ENCODE assay signal across 1 cellular context in the genomic region with DNA sequence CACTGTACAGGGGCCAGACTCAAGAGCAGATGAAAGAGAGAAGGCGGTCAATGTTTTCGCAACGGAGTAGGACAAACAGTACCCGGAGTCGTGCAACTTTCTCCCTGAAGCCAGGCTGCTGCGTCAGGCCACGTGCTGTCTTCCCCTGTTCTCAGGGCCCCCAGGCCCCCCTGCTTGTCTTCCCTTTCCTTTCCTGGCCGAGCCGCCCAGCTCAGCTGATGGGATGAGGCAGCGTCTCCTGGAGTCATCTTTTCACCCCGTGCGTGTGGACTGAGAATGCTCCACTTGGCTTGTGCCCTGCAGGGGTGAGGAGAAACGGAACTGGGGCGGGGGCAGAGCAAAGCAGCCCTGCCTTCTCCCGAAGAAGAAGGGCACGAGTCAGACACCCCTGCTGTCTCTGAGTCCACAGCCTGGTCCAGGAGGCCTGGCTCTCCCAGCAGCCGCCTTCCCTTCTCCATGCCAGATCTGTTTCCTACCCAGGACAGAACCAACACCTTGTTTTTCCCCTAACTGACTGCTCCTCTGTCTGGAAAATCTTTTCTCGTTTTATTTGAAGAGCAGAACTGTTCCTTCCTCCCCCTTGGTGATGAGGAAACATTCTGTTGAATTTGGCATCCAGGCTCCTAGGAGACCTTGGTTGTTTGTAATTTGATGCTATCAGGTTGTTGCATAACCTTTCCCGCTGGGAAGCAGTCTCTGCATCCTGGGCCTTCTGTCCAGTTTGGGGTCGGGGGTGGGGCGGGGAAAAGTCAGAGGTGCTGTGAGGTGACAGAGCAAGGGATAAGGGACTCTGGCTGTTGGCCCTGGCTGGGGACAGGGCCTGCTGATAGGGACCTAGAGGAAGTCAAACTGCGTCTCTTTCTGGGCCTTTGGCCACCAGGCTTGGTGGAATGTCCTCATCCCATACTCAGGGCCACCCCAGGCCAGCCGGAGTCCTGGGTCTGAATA.
TF ChIP-seq lines count a peak whose summit lies in the region.

No MANE protein-coding gene starts in this region.

TF ChIP-seq in HepG2, 621 proteins besides CTCF, POLR2A, EP300 and RAD21 (continued from another document and continues in another):
- TF ChIP-seq, protein P1, sequence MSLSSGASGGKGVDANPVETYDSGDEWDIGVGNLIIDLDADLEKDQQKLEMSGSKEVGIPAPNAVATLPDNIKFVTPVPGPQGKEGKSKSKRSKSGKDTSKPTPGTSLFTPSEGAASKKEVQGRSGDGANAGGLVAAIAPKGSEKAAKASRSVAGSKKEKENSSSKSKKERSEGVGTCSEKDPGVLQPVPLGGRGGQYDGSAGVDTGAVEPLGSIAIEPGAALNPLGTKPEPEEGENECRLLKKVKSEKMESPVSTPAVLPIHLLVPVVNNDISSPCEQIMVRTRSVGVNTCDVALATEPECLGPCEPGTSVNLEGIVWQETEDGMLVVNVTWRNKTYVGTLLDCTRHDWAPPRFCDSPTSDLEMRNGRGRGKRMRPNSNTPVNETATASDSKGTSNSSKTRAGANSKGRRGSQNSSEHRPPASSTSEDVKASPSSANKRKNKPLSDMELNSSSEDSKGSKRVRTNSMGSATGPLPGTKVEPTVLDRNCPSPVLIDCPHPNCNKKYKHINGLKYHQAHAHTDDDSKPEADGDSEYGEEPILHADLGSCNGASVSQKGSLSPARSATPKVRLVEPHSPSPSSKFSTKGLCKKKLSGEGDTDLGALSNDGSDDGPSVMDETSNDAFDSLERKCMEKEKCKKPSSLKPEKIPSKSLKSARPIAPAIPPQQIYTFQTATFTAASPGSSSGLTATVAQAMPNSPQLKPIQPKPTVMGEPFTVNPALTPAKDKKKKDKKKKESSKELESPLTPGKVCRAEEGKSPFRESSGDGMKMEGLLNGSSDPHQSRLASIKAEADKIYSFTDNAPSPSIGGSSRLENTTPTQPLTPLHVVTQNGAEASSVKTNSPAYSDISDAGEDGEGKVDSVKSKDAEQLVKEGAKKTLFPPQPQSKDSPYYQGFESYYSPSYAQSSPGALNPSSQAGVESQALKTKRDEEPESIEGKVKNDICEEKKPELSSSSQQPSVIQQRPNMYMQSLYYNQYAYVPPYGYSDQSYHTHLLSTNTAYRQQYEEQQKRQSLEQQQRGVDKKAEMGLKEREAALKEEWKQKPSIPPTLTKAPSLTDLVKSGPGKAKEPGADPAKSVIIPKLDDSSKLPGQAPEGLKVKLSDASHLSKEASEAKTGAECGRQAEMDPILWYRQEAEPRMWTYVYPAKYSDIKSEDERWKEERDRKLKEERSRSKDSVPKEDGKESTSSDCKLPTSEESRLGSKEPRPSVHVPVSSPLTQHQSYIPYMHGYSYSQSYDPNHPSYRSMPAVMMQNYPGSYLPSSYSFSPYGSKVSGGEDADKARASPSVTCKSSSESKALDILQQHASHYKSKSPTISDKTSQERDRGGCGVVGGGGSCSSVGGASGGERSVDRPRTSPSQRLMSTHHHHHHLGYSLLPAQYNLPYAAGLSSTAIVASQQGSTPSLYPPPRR (CRISPR knock-in tag; IDR thresholded peaks at IDR 0.05; ENCODE audit: borderline replicate concordance), result peak; percentile 73; the same call in 1 of the 2 replicates
- peak; percentile 90; the same call in 1 of the 2 replicates for TF ChIP-seq ZNF510 (CRISPR knock-in tag; IDR thresholded peaks at IDR 0.05; ENCODE audit: low read depth)
- TF ChIP-seq, protein P2, sequence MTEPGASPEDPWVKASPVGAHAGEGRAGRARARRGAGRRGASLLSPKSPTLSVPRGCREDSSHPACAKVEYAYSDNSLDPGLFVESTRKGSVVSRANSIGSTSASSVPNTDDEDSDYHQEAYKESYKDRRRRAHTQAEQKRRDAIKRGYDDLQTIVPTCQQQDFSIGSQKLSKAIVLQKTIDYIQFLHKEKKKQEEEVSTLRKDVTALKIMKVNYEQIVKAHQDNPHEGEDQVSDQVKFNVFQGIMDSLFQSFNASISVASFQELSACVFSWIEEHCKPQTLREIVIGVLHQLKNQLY (CRISPR knock-in tag; IDR thresholded peaks at IDR 0.05), result peak; percentile 91
- no peak for TF ChIP-seq KAT2B (IDR thresholded peaks at IDR 0.05; ENCODE audit: borderline replicate concordance, low read depth, low read length)
- no peak; the same call in 1 of the 2 replicates for TF ChIP-seq PRMT3 (CRISPR knock-in tag; IDR thresholded peaks at IDR 0.05; ENCODE audit: borderline replicate concordance, low read depth)
- TF ChIP-seq MAFG (CRISPR knock-in tag; IDR thresholded peaks at IDR 0.05), result peak; percentile 49; the same call in 1 of the 2 replicates
- peak; percentile 43; the same call in 1 of the 2 replicates for TF ChIP-seq ZNF552 (CRISPR knock-in tag; IDR thresholded peaks at IDR 0.05; ENCODE audit: borderline replicate concordance)
- TF ChIP-seq ZKSCAN8 (CRISPR knock-in tag; IDR thresholded peaks at IDR 0.05; ENCODE audit: borderline replicate concordance), result no peak; the same call in none of the 2 replicates
- TF ChIP-seq E2F2 (CRISPR knock-in tag; IDR thresholded peaks at IDR 0.05; ENCODE audit: borderline replicate concordance), result no peak
- TF ChIP-seq TERF1 (CRISPR knock-in tag; IDR thresholded peaks at IDR 0.05), result no peak
- TF ChIP-seq KLF9 (CRISPR knock-in tag; IDR thresholded peaks at IDR 0.05; ENCODE audit: low read depth), result peak; percentile 68
- peak; percentile 91; the same call in 1 of the 2 replicates for TF ChIP-seq NCOA1 (CRISPR knock-in tag; IDR thresholded peaks at IDR 0.05)
- peak; percentile 7; the same call in 1 of the 2 replicates for TF ChIP-seq ZNF251 (CRISPR knock-in tag; IDR thresholded peaks at IDR 0.05)
- TF ChIP-seq TCF7 (IDR thresholded peaks at IDR 0.05; ENCODE audit: low read depth), result peak; percentile 91
- peak; percentile 87; the same call in 1 of the 2 replicates for TF ChIP-seq ZNF235 (CRISPR knock-in tag; IDR thresholded peaks at IDR 0.05; ENCODE audit: borderline replicate concordance)
- TF ChIP-seq STAT5B (CRISPR knock-in tag; IDR thresholded peaks at IDR 0.05), result peak; percentile 51; the same call in 1 of the 2 replicates
- peak; percentile 66; the same call in 1 of the 2 replicates for TF ChIP-seq ZNF124 (CRISPR knock-in tag; IDR thresholded peaks at IDR 0.05)
- TF ChIP-seq, protein P3, sequence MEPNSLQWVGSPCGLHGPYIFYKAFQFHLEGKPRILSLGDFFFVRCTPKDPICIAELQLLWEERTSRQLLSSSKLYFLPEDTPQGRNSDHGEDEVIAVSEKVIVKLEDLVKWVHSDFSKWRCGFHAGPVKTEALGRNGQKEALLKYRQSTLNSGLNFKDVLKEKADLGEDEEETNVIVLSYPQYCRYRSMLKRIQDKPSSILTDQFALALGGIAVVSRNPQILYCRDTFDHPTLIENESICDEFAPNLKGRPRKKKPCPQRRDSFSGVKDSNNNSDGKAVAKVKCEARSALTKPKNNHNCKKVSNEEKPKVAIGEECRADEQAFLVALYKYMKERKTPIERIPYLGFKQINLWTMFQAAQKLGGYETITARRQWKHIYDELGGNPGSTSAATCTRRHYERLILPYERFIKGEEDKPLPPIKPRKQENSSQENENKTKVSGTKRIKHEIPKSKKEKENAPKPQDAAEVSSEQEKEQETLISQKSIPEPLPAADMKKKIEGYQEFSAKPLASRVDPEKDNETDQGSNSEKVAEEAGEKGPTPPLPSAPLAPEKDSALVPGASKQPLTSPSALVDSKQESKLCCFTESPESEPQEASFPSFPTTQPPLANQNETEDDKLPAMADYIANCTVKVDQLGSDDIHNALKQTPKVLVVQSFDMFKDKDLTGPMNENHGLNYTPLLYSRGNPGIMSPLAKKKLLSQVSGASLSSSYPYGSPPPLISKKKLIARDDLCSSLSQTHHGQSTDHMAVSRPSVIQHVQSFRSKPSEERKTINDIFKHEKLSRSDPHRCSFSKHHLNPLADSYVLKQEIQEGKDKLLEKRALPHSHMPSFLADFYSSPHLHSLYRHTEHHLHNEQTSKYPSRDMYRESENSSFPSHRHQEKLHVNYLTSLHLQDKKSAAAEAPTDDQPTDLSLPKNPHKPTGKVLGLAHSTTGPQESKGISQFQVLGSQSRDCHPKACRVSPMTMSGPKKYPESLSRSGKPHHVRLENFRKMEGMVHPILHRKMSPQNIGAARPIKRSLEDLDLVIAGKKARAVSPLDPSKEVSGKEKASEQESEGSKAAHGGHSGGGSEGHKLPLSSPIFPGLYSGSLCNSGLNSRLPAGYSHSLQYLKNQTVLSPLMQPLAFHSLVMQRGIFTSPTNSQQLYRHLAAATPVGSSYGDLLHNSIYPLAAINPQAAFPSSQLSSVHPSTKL (CRISPR knock-in tag; IDR thresholded peaks at IDR 0.05), result peak; percentile 87
- peak; percentile 100 for TF ChIP-seq SIX4 (CRISPR knock-in tag; IDR thresholded peaks at IDR 0.05)
- TF ChIP-seq, protein P4, sequence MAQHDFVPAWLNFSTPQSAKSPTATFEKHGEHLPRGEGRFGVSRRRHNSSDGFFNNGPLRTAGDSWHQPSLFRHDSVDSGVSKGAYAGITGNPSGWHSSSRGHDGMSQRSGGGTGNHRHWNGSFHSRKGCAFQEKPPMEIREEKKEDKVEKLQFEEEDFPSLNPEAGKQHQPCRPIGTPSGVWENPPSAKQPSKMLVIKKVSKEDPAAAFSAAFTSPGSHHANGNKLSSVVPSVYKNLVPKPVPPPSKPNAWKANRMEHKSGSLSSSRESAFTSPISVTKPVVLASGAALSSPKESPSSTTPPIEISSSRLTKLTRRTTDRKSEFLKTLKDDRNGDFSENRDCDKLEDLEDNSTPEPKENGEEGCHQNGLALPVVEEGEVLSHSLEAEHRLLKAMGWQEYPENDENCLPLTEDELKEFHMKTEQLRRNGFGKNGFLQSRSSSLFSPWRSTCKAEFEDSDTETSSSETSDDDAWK (CRISPR knock-in tag; IDR thresholded peaks at IDR 0.05), result no peak
- TF ChIP-seq SMC3 (IDR thresholded peaks at IDR 0.05; ENCODE audit: low read length), result peak; percentile 57
- TF ChIP-seq ZNF7 (CRISPR knock-in tag; IDR thresholded peaks at IDR 0.05), result peak; percentile 98
- peak; percentile 92 for TF ChIP-seq ZFP1 (CRISPR knock-in tag; IDR thresholded peaks at IDR 0.05)
- TF ChIP-seq BCLAF1 (IDR thresholded peaks at IDR 0.05), result no peak
- TF ChIP-seq ZNF598 (CRISPR knock-in tag; IDR thresholded peaks at IDR 0.05; ENCODE audit: borderline replicate concordance), result peak; percentile 89
- 0 out of 2 replicates have a peak, but pooled peaks have one; percentile 57 for TF ChIP-seq SETDB1 (CRISPR knock-in tag; IDR thresholded peaks at IDR 0.05; ENCODE audit: borderline replicate concordance)
- peak; percentile 64 for TF ChIP-seq GABPB1 (CRISPR knock-in tag; IDR thresholded peaks at IDR 0.05)
- TF ChIP-seq NFATC3 (CRISPR knock-in tag; IDR thresholded peaks at IDR 0.05), result peak; percentile 15; the same call in 1 of the 2 replicates
- TF ChIP-seq ARID2 (CRISPR knock-in tag; IDR thresholded peaks at IDR 0.05; ENCODE audit: borderline replicate concordance), result no peak; the same call in none of the 2 replicates
- peak; percentile 83 for TF ChIP-seq CCAR2 (optimal IDR thresholded peaks at IDR 0.05; ENCODE audit: low read depth, low read length)
- TF ChIP-seq KLF16 (CRISPR knock-in tag; IDR thresholded peaks at IDR 0.05), result peak in 1 of 2 experiments; percentile 95; a peak in 2 of 4 replicates
- TF ChIP-seq ZBTB3 (CRISPR knock-in tag; IDR thresholded peaks at IDR 0.05; ENCODE audit: borderline replicate concordance, low read depth), result peak; percentile 86; the same call in 1 of the 2 replicates
- TF ChIP-seq ZNF761 (CRISPR knock-in tag; conservative IDR thresholded peaks at IDR 0.05), result peak; percentile 94
- no peak for TF ChIP-seq SRSF4 (IDR thresholded peaks at IDR 0.05; ENCODE audit: low read depth, low read length, poor library complexity, severe bottlenecking)
- peak; percentile 39 for TF ChIP-seq ZNF724P (CRISPR knock-in tag; IDR thresholded peaks at IDR 0.05; ENCODE audit: borderline replicate concordance)
